In genomic region chr19:45902651-45903625, GRCh38 we compare ENCODE assay signal across 8 cellular contexts. TPM values are rescaled to one million over a fixed set of nuclear protein-coding genes. Genes with fewer than 3 reads are reported as not detected.
DNase-seq lines count a peak whose midpoint lies in the region; ATAC-seq and TF ChIP-seq lines count a peak whose summit lies in the region.

No MANE protein-coding gene starts in this region.

- DNase-seq in GM10266 (ENCODE audit: extremely low spot score) (peak; percentile 100), NCI-H1092 (lab: John Stamatoyannopoulos, UW) (peak; percentile 94), SK-N-SH (peak; percentile 100), glomerular visceral epithelial cell (ENCODE audit: extremely low spot score) (peak; percentile 99), osteoblast (ENCODE audit: insufficient read length, low spot score, missing footprints) (peak; percentile 100), thoracic aorta (ENCODE audit: low spot score) (peak; percentile 78)
- DNase-seq in activated naive CD4-positive, alpha-beta T cell treated with anti-CD3 and anti-CD28 coated beads, Interleukin-2, amount 50 U/mL, for 72 hours (ENCODE audit: low spot score in 2 of 2), result peak; percentile 100

- H3K9me3 Mint-ChIP-seq in activated naive CD4-positive, alpha-beta T cell treated with anti-CD3 and anti-CD28 coated beads, Interleukin-2, amount 50 U/mL, for 72 hours, result no peaks in the 10 kb centered on the region

- H4K20me1 ChIP-seq in SK-N-SH (ENCODE audit: insufficient read depth) (no peaks in the 10 kb centered on the region), osteoblast (ENCODE audit: insufficient read depth, low read length) (peaks cover 12% of the 10 kb centered on the region)

- POLR2A ChIA-PET in SK-N-SH (lab: Yijun Ruan, JAX), result interaction anchor here (0.6 to 3.2 kb wide), 7 partner anchors 11 to 92 kb away, joined by 3 to 19 read pairs (median 4); partner anchors contain the start of genes CCDC61 and IRF2BP1

- TF ChIP-seq EP300 in SK-N-SH (IDR thresholded peaks at IDR 0.05; ENCODE audit: borderline replicate concordance in 1 of 2, low read depth in 1 of 2, low read length in 1 of 2), result no peak

- H3K4me2 ChIP-seq in SK-N-SH, result peak overlapping the region; percentile 85
- H3K4me2 ChIP-seq in osteoblast (ENCODE audit: insufficient read depth, low read length), result peak overlapping the region; percentile 95

- H3K4me3 ChIP-seq in SK-N-SH (ENCODE audit: low read depth in 2 of 2, low read length in 1 of 2) (peak overlapping the region; percentile 60 to 82), osteoblast (ENCODE audit: insufficient read depth, low read length) (peak overlapping the region; percentile 82), thoracic aorta (peak overlapping the region; percentile 89)

- H3F3A ChIP-seq in SK-N-SH (replicated peaks; ENCODE audit: insufficient read depth), result peaks cover 13% of the 10 kb centered on the region

- H3K27me3 ChIP-seq in SK-N-SH (ENCODE audit: insufficient read depth), result no peaks in the 10 kb centered on the region
- H3K27me3 ChIP-seq in osteoblast (ENCODE audit: insufficient read depth, low read length), result no peaks in the 10 kb centered on the region
- no peaks in the 10 kb centered on the region for H3K27me3 ChIP-seq in thoracic aorta (replicated peaks; ENCODE audit: insufficient read depth)

- H3K9me2 ChIP-seq in SK-N-SH, result no peaks in the 10 kb centered on the region

- peak overlapping the region; percentile 80 to 91 for H3K27ac ChIP-seq in SK-N-SH (ENCODE audit: low read depth in 2 of 2, low read length in 1 of 2)
- H3K27ac ChIP-seq in osteoblast (ENCODE audit: low read depth, low read length), result no peak overlapping the region
- H3K27ac ChIP-seq in thoracic aorta, result peak overlapping the region; percentile 52 to 76

- 10% methylated on average over 23 of the region's 73 CpGs for WGBS in SK-N-SH (ENCODE audit: low lambda C conversion rate)

- ATAC-seq in HG02610 (IDR thresholded peaks at IDR 0.05; ENCODE audit: unreplicated experiment), result peak; percentile 82
- ATAC-seq in activated naive CD4-positive, alpha-beta T cell treated with anti-CD3 and anti-CD28 coated beads, Interleukin-2, amount 50 U/mL, for 72 hours, result peak; percentile 85 to 90
- peak; percentile 91 for ATAC-seq in thoracic aorta (ENCODE audit: insufficient number of reproducible peaks, low FRiP score, low read depth)

- CTCF ChIA-PET in SK-N-SH (lab: Yijun Ruan, JAX), result interaction anchor here (0.9 to 3.7 kb wide), 15 partner anchors 10 to 126 kb away, joined by 3 to 15 read pairs (median 3); partner anchors contain the start of genes FOXA3, IRF2BP1, NANOS2 and SYMPK

- H2AFZ ChIP-seq in SK-N-SH (ENCODE audit: low read depth), result peak overlapping the region; percentile 84; the same call in 1 of the 2 replicates
- H2AFZ ChIP-seq in osteoblast (ENCODE audit: low read length), result peak overlapping the region; percentile 99

- no peaks in the 10 kb centered on the region for H3K36me3 Mint-ChIP-seq in activated naive CD4-positive, alpha-beta T cell treated with anti-CD3 and anti-CD28 coated beads, Interleukin-2, amount 50 U/mL, for 72 hours

- H3K27ac Mint-ChIP-seq in activated naive CD4-positive, alpha-beta T cell treated with anti-CD3 and anti-CD28 coated beads, Interleukin-2, amount 50 U/mL, for 72 hours, result peak overlapping the region; percentile 83 to 85

- no peaks in the 10 kb centered on the region for H3K9me3 ChIP-seq in SK-N-SH
- H3K9me3 ChIP-seq in osteoblast (ENCODE audit: low read depth, low read length), result no peaks in the 10 kb centered on the region
- H3K9me3 ChIP-seq in thoracic aorta, result no peaks in the 10 kb centered on the region

- peak overlapping the region; percentile 49; the same call in 1 of the 2 replicates for H3K9ac ChIP-seq in SK-N-SH

- H3K36me3 ChIP-seq in SK-N-SH (replicated peaks in 1 of 2; ENCODE audit: control insufficient read depth in 1 of 2, insufficient read depth in 2 of 2, low read length in 1 of 2) (peaks cover 3 to 17% of the 10 kb centered on the region in 2 experiments), osteoblast (ENCODE audit: insufficient read depth, low read length) (peaks cover 9% of the 10 kb centered on the region), thoracic aorta (peaks cover 12% of the 10 kb centered on the region)

- TF ChIP-seq CTCF in GM10266 (IDR thresholded peaks at IDR 0.05; ENCODE audit: control insufficient read depth, insufficient read depth, low read depth, missing control alignments), result no peak
- no peak for TF ChIP-seq CTCF in SK-N-SH (IDR thresholded peaks at IDR 0.05)
- TF ChIP-seq CTCF in osteoblast (IDR thresholded peaks at IDR 0.05; ENCODE audit: extremely low read depth, low read depth, low read length), result no peak
- no peak for TF ChIP-seq CTCF in thoracic aorta (IDR thresholded peaks at IDR 0.05)

- TF ChIP-seq RAD21 in SK-N-SH (IDR thresholded peaks at IDR 0.05; ENCODE audit: low read length), result no peak

- H3K79me2 ChIP-seq in SK-N-SH (ENCODE audit: insufficient read depth) (peaks cover 5% of the 10 kb centered on the region; the same call in 1 of the 2 replicates), osteoblast (ENCODE audit: insufficient read depth, low read length) (peaks cover 10% of the 10 kb centered on the region)

- H3K4me1 ChIP-seq in SK-N-SH (ENCODE audit: control insufficient read depth in 1 of 2, insufficient read depth in 2 of 2, low read depth in 1 of 2, low read length in 1 of 2), result peaks cover 0 to 8% of the 10 kb centered on the region in 2 experiments; a peak in 1 of 4 replicates
- peaks cover 5% of the 10 kb centered on the region for H3K4me1 ChIP-seq in osteoblast (ENCODE audit: insufficient read depth, low read length)
- H3K4me1 ChIP-seq in thoracic aorta (ENCODE audit: control insufficient read depth in 1 of 2, low read depth in 2 of 2), result peaks cover 6 to 21% of the 10 kb centered on the region in 2 donors

TF ChIP-seq in SK-N-SH, 30 proteins besides CTCF, POLR2A, EP300 and RAD21 (continues in another document):
- TF ChIP-seq NRF1 (IDR thresholded peaks at IDR 0.05; ENCODE audit: low read depth, low read length), result peak; percentile 99
- no peak for TF ChIP-seq FOXJ3 (CRISPR knock-in tag; IDR thresholded peaks at IDR 0.05)
- TF ChIP-seq GABPA (IDR thresholded peaks at IDR 0.05; ENCODE audit: low read depth), result no peak
- TF ChIP-seq JUND (IDR thresholded peaks at IDR 0.05), result no peak
- no peak for TF ChIP-seq MAX (IDR thresholded peaks at IDR 0.05; ENCODE audit: low read depth)
- TF ChIP-seq GATA2 (CRISPR knock-in tag; IDR thresholded peaks at IDR 0.05), result no peak
- TF ChIP-seq SIN3A (IDR thresholded peaks at IDR 0.05; ENCODE audit: borderline replicate concordance, low read depth, low read length), result 0 out of 2 replicates have a peak, but pooled peaks have one; percentile 23
- no peak for TF ChIP-seq PBX3 (IDR thresholded peaks at IDR 0.05)
- no peak for TF ChIP-seq YY1 (IDR thresholded peaks at IDR 0.05; ENCODE audit: low read depth)
- TF ChIP-seq MXI1 (IDR thresholded peaks at IDR 0.05; ENCODE audit: low read depth, low read length), result peak; percentile 90
- no peak for TF ChIP-seq TEAD4 (IDR thresholded peaks at IDR 0.05; ENCODE audit: borderline replicate concordance, insufficient read depth)
- no peak for TF ChIP-seq EZH2phosphoT487 (IDR thresholded peaks at IDR 0.05; ENCODE audit: borderline replicate concordance, low read depth)

RNA-seq across cellular contexts. Expression of gene MYPOP, which starts 0.5 kb away (rescaled TPM):
- 2.8 and 5.1 TPM in 2 replicates for polyA plus RNA-seq in SK-N-SH (2012; rRNA removed)
- 3.2 and 4.8 TPM in 2 replicates for polyA plus RNA-seq in SK-N-SH (2012; cell fraction: cytosol; rRNA removed)
- 11.0 and 16.2 TPM in 2 replicates for polyA plus RNA-seq in SK-N-SH (2012; cell fraction: nucleus; rRNA removed)
- total RNA-seq in activated naive CD4-positive, alpha-beta T cell treated with anti-CD3 and anti-CD28 coated beads, Interleukin-2, amount 50 U/mL, for 72 hours, result 1 to 10 TPM; 8.3 to 9.1 TPM
- 2.1 and 3.3 TPM in 2 replicates for total RNA-seq in osteoblast
- total RNA-seq in thoracic aorta, result 1 to 10 TPM; 6.1 to 8.8 TPM

RNA-seq across cellular contexts. Expression of gene NANOS2, which starts 11.6 kb away (rescaled TPM):
- polyA plus RNA-seq in SK-N-SH (2012; rRNA removed), result not detected in 2 replicates
- polyA plus RNA-seq in SK-N-SH (2012; cell fraction: cytosol; rRNA removed), result not detected in 2 replicates
- not detected in 2 replicates for polyA plus RNA-seq in SK-N-SH (2012; cell fraction: nucleus; rRNA removed)
- not detected for total RNA-seq in activated naive CD4-positive, alpha-beta T cell treated with anti-CD3 and anti-CD28 coated beads, Interleukin-2, amount 50 U/mL, for 72 hours
- not detected in 2 replicates for total RNA-seq in osteoblast
- not detected for total RNA-seq in thoracic aorta

RNA-seq across cellular contexts. Expression of gene IRF2BP1, which starts 17.0 kb away (rescaled TPM):
- 11.8 and 16.8 TPM in 2 replicates for polyA plus RNA-seq in SK-N-SH (2012; rRNA removed)
- polyA plus RNA-seq in SK-N-SH (2012; cell fraction: cytosol; rRNA removed), result 7.0 and 11.8 TPM in 2 replicates
- 12.2 and 14.1 TPM in 2 replicates for polyA plus RNA-seq in SK-N-SH (2012; cell fraction: nucleus; rRNA removed)
- total RNA-seq in activated naive CD4-positive, alpha-beta T cell treated with anti-CD3 and anti-CD28 coated beads, Interleukin-2, amount 50 U/mL, for 72 hours, result 10 to 100 TPM; 14.9 to 15.6 TPM
- total RNA-seq in osteoblast, result 28.6 and 35.8 TPM in 2 replicates
- 10 to 100 TPM; 25.0 to 25.5 TPM for total RNA-seq in thoracic aorta

RNA-seq across cellular contexts. Expression of gene FOXA3, which starts 38.8 kb away (rescaled TPM):
- polyA plus RNA-seq in SK-N-SH (2012; rRNA removed), result 0.97 and 1.5 TPM in 2 replicates
- polyA plus RNA-seq in SK-N-SH (2012; cell fraction: cytosol; rRNA removed), result 0.91 and 1.0 TPM in 2 replicates
- 0.48 and 0.82 TPM in 2 replicates for polyA plus RNA-seq in SK-N-SH (2012; cell fraction: nucleus; rRNA removed)
- total RNA-seq in activated naive CD4-positive, alpha-beta T cell treated with anti-CD3 and anti-CD28 coated beads, Interleukin-2, amount 50 U/mL, for 72 hours, result 1 to 10 TPM in 1 of 2 donors, under 1 TPM in 1; 0.46 to 1.3 TPM
- total RNA-seq in osteoblast (not detected in 2 replicates), thoracic aorta (not detected)

RNA-seq across cellular contexts. Expression of gene SYMPK, which starts 40.0 kb away (rescaled TPM):
- polyA plus RNA-seq in SK-N-SH (2012; rRNA removed), result 76.3 and 92.7 TPM in 2 replicates
- 31.3 and 45.6 TPM in 2 replicates for polyA plus RNA-seq in SK-N-SH (2012; cell fraction: cytosol; rRNA removed)
- polyA plus RNA-seq in SK-N-SH (2012; cell fraction: nucleus; rRNA removed), result 170 and 185 TPM in 2 replicates
- total RNA-seq in activated naive CD4-positive, alpha-beta T cell treated with anti-CD3 and anti-CD28 coated beads, Interleukin-2, amount 50 U/mL, for 72 hours, result 100 to 1,000 TPM in 1 of 2 donors, 10 to 100 TPM in 1; 85.8 to 118 TPM
- 30.6 and 42.0 TPM in 2 replicates for total RNA-seq in osteoblast
- total RNA-seq in thoracic aorta, result 10 to 100 TPM; 48.8 to 84.7 TPM
